In the genomic region with DNA sequence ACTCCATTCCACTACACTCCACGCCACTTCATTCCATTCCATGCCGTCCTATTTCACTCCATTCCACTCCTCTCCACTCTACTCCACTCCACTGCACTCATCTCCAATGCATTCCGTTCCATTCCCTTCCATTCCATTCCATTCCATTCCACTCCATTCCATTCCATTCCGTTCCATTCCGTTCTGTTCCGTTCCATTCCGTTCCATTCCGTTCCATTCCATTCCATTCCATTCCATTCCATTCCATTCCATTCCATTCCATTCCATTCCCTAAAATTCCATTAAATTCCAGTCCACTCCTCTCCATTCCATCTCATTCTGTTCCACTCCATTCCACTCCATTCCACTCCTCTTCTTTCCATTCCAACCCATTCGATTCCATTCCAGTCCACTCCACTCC, we compare ENCODE assay signal across 12 cellular contexts.
"Had no signal": no experiment of that assay in that cellular context is flagged by ENCODE, and none has a peak within 500 bp of the region (broad histone marks: within the 10 kb centered on the region; RNA-seq: fewer than 3 reads in every experiment).

No MANE protein-coding gene starts in this region.

- H3K27ac ChIP-seq: esophagus squamous epithelium, heart right ventricle, psoas muscle, sigmoid colon, spleen had no signal

- H3K9me3 ChIP-seq: psoas muscle had no signal

- H3K36me3 ChIP-seq: esophagus squamous epithelium, heart right ventricle, sigmoid colon, spleen had no signal

- H3K27me3 ChIP-seq: esophagus squamous epithelium, heart right ventricle, sigmoid colon, spleen had no signal

- H3K4me3 ChIP-seq: esophagus squamous epithelium, heart right ventricle, psoas muscle, sigmoid colon, spleen had no signal

- H3K4me1 ChIP-seq: esophagus squamous epithelium, heart right ventricle, psoas muscle, sigmoid colon, spleen had no signal

- DNase-seq: activated CD4-positive, alpha-beta memory T cell treated with anti-CD3 and anti-CD28 coated beads, Interleukin-2, amount 10 ng/mL, durations not matched to agents 7 days and 5 days; activated CD4-positive, alpha-beta T cell treated with anti-CD3 and anti-CD28 coated beads for 4 hours; activated naive CD4-positive, alpha-beta T cell treated with anti-CD3 and anti-CD28 coated beads, Interleukin-2, amount 50 U/mL, for 16 hours; activated T-cell treated with anti-CD3 and anti-CD28 coated beads, Interleukin-2, amount 50 U/mL, for 24 hours; caudate nucleus; esophagus squamous epithelium; foreskin melanocyte; heart right ventricle; psoas muscle; sigmoid colon; spleen; stimulated activated naive CD8-positive, alpha-beta T cell treated with anti-CD3 and anti-CD28 coated beads, Interleukin-15, amount 100 ng/mL, for 72 hours had no signal

- H3K4me1 Mint-ChIP-seq: activated CD4-positive, alpha-beta memory T cell treated with anti-CD3 and anti-CD28 coated beads, Interleukin-2, amount 10 ng/mL, durations not matched to agents 7 days and 5 days; stimulated activated naive CD8-positive, alpha-beta T cell treated with anti-CD3 and anti-CD28 coated beads, Interleukin-15, amount 100 ng/mL, for 72 hours had no signal

- ATAC-seq: stimulated activated naive CD8-positive, alpha-beta T cell treated with anti-CD3 and anti-CD28 coated beads, Interleukin-15, amount 100 ng/mL, for 72 hours had no signal

- H3K27ac Mint-ChIP-seq: activated CD4-positive, alpha-beta memory T cell treated with anti-CD3 and anti-CD28 coated beads, Interleukin-2, amount 10 ng/mL, durations not matched to agents 7 days and 5 days; activated T-cell treated with anti-CD3 and anti-CD28 coated beads, Interleukin-2, amount 50 U/mL, for 24 hours; stimulated activated naive CD8-positive, alpha-beta T cell treated with anti-CD3 and anti-CD28 coated beads, Interleukin-15, amount 100 ng/mL, for 72 hours had no signal

- H3K4me3 Mint-ChIP-seq: activated CD4-positive, alpha-beta memory T cell treated with anti-CD3 and anti-CD28 coated beads, Interleukin-2, amount 10 ng/mL, durations not matched to agents 7 days and 5 days; activated T-cell treated with anti-CD3 and anti-CD28 coated beads, Interleukin-2, amount 50 U/mL, for 24 hours; stimulated activated naive CD8-positive, alpha-beta T cell treated with anti-CD3 and anti-CD28 coated beads, Interleukin-15, amount 100 ng/mL, for 72 hours had no signal

- H3K27me3 Mint-ChIP-seq: activated CD4-positive, alpha-beta memory T cell treated with anti-CD3 and anti-CD28 coated beads, Interleukin-2, amount 10 ng/mL, durations not matched to agents 7 days and 5 days; activated T-cell treated with anti-CD3 and anti-CD28 coated beads, Interleukin-2, amount 50 U/mL, for 24 hours; stimulated activated naive CD8-positive, alpha-beta T cell treated with anti-CD3 and anti-CD28 coated beads, Interleukin-15, amount 100 ng/mL, for 72 hours had no signal
